1 cellular context compared by ENCODE assay signal in the genomic region with DNA sequence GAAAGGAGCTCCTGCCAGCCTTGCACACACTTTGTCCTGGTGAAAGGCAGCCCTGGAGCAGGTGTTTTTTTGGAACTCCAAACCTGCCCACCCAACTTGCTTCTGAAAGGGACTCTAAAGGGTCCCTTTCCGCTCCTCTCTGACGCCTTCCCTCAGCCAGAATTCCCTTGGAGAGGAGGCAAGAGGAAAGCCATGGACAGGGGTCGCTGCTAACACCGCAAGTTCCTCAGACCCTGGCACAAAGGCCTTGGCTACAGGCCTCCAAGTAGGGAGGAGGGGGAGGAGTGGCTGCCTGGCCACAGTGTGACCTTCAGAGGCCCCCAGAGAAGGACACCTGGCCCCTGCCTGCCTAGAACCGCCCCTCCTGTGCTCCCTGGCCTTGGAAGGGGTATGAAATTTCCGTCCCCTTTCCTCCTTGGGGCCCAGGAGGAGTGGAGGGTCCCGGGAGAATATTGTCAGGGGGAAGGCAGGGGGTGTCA.
TF ChIP-seq lines count a peak whose summit lies in the region.

No MANE protein-coding gene starts in this region.

TF ChIP-seq in HepG2, 621 proteins besides CTCF, POLR2A, EP300 and RAD21 (continued from another document and continues in another):
- TF ChIP-seq, protein P1, sequence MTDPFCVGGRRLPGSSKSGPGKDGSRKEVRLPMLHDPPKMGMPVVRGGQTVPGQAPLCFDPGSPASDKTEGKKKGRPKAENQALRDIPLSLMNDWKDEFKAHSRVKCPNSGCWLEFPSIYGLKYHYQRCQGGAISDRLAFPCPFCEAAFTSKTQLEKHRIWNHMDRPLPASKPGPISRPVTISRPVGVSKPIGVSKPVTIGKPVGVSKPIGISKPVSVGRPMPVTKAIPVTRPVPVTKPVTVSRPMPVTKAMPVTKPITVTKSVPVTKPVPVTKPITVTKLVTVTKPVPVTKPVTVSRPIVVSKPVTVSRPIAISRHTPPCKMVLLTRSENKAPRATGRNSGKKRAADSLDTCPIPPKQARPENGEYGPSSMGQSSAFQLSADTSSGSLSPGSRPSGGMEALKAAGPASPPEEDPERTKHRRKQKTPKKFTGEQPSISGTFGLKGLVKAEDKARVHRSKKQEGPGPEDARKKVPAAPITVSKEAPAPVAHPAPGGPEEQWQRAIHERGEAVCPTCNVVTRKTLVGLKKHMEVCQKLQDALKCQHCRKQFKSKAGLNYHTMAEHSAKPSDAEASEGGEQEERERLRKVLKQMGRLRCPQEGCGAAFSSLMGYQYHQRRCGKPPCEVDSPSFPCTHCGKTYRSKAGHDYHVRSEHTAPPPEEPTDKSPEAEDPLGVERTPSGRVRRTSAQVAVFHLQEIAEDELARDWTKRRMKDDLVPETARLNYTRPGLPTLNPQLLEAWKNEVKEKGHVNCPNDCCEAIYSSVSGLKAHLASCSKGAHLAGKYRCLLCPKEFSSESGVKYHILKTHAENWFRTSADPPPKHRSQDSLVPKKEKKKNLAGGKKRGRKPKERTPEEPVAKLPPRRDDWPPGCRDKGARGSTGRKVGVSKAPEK (CRISPR knock-in tag; IDR thresholded peaks at IDR 0.05; ENCODE audit: borderline replicate concordance): no peak
- TF ChIP-seq MEIS2 (CRISPR knock-in tag; IDR thresholded peaks at IDR 0.05) (no peak), KLF12 (CRISPR knock-in tag; IDR thresholded peaks at IDR 0.05; ENCODE audit: borderline replicate concordance) (no peak), SRSF1 (optimal IDR thresholded peaks at IDR 0.05; ENCODE audit: low read depth, low read length) (peak; percentile 28), ZNF136 (CRISPR knock-in tag; IDR thresholded peaks at IDR 0.05; ENCODE audit: low read depth) (0 out of 2 replicates have a peak, but pooled peaks have one; percentile 55), RBAK (CRISPR knock-in tag; IDR thresholded peaks at IDR 0.05) (no peak), MAFG (CRISPR knock-in tag; IDR thresholded peaks at IDR 0.05) (no peak), EHMT2 (IDR thresholded peaks at IDR 0.05; ENCODE audit: borderline replicate concordance, low read depth, low read length) (no peak), ZNF292 (CRISPR knock-in tag; IDR thresholded peaks at IDR 0.05; ENCODE audit: borderline replicate concordance, low read depth) (0 out of 2 replicates have a peak, but pooled peaks have one; percentile 30), ZNF235 (CRISPR knock-in tag; IDR thresholded peaks at IDR 0.05; ENCODE audit: borderline replicate concordance) (no peak), KAT8 (CRISPR knock-in tag; IDR thresholded peaks at IDR 0.05) (no peak), ZNF556 (CRISPR knock-in tag; IDR thresholded peaks at IDR 0.05; ENCODE audit: borderline replicate concordance) (no peak), SP5 (CRISPR knock-in tag; IDR thresholded peaks at IDR 0.05; ENCODE audit: borderline replicate concordance, low read depth) (no peak; the same call in 1 of the 2 replicates), ZNF543 (CRISPR knock-in tag; IDR thresholded peaks at IDR 0.05) (no peak), ATRX (CRISPR knock-in tag; IDR thresholded peaks at IDR 0.05; ENCODE audit: borderline replicate concordance) (no peak), ZNF180 (CRISPR knock-in tag; IDR thresholded peaks at IDR 0.05; ENCODE audit: borderline replicate concordance, low read depth) (no peak), ZNF317 (CRISPR knock-in tag; IDR thresholded peaks at IDR 0.05) (no peak), ZNF3 (CRISPR knock-in tag; IDR thresholded peaks at IDR 0.05) (no peak), CREM (IDR thresholded peaks at IDR 0.05) (no peak), CREM (CRISPR knock-in tag; IDR thresholded peaks at IDR 0.05) (no peak), ZNF850 (CRISPR knock-in tag; conservative IDR thresholded peaks at IDR 0.05) (no peak), NFE2L1 (CRISPR knock-in tag; IDR thresholded peaks at IDR 0.05; ENCODE audit: borderline replicate concordance) (no peak), PHF5A (CRISPR knock-in tag; IDR thresholded peaks at IDR 0.05; ENCODE audit: low read depth, unreplicated experiment) (no peak), ZNF775 (CRISPR knock-in tag; IDR thresholded peaks at IDR 0.05; ENCODE audit: borderline replicate concordance) (no peak), XBP1 (CRISPR knock-in tag; IDR thresholded peaks at IDR 0.05) (no peak), MYNN (CRISPR knock-in tag; IDR thresholded peaks at IDR 0.05; ENCODE audit: low read depth) (0 out of 2 replicates have a peak, but pooled peaks have one; percentile 36)
- TF ChIP-seq, protein P2, sequence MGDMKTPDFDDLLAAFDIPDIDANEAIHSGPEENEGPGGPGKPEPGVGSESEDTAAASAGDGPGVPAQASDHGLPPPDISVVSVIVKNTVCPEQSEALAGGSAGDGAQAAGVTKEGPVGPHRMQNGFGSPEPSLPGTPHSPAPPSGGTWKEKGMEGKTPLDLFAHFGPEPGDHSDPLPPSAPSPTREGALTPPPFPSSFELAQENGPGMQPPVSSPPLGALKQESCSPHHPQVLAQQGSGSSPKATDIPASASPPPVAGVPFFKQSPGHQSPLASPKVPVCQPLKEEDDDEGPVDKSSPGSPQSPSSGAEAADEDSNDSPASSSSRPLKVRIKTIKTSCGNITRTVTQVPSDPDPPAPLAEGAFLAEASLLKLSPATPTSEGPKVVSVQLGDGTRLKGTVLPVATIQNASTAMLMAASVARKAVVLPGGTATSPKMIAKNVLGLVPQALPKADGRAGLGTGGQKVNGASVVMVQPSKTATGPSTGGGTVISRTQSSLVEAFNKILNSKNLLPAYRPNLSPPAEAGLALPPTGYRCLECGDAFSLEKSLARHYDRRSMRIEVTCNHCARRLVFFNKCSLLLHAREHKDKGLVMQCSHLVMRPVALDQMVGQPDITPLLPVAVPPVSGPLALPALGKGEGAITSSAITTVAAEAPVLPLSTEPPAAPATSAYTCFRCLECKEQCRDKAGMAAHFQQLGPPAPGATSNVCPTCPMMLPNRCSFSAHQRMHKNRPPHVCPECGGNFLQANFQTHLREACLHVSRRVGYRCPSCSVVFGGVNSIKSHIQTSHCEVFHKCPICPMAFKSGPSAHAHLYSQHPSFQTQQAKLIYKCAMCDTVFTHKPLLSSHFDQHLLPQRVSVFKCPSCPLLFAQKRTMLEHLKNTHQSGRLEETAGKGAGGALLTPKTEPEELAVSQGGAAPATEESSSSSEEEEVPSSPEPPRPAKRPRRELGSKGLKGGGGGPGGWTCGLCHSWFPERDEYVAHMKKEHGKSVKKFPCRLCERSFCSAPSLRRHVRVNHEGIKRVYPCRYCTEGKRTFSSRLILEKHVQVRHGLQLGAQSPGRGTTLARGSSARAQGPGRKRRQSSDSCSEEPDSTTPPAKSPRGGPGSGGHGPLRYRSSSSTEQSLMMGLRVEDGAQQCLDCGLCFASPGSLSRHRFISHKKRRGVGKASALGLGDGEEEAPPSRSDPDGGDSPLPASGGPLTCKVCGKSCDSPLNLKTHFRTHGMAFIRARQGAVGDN (CRISPR knock-in tag; IDR thresholded peaks at IDR 0.05): peak; percentile 65; the same call in 1 of the 2 replicates
- TF ChIP-seq, protein P3, sequence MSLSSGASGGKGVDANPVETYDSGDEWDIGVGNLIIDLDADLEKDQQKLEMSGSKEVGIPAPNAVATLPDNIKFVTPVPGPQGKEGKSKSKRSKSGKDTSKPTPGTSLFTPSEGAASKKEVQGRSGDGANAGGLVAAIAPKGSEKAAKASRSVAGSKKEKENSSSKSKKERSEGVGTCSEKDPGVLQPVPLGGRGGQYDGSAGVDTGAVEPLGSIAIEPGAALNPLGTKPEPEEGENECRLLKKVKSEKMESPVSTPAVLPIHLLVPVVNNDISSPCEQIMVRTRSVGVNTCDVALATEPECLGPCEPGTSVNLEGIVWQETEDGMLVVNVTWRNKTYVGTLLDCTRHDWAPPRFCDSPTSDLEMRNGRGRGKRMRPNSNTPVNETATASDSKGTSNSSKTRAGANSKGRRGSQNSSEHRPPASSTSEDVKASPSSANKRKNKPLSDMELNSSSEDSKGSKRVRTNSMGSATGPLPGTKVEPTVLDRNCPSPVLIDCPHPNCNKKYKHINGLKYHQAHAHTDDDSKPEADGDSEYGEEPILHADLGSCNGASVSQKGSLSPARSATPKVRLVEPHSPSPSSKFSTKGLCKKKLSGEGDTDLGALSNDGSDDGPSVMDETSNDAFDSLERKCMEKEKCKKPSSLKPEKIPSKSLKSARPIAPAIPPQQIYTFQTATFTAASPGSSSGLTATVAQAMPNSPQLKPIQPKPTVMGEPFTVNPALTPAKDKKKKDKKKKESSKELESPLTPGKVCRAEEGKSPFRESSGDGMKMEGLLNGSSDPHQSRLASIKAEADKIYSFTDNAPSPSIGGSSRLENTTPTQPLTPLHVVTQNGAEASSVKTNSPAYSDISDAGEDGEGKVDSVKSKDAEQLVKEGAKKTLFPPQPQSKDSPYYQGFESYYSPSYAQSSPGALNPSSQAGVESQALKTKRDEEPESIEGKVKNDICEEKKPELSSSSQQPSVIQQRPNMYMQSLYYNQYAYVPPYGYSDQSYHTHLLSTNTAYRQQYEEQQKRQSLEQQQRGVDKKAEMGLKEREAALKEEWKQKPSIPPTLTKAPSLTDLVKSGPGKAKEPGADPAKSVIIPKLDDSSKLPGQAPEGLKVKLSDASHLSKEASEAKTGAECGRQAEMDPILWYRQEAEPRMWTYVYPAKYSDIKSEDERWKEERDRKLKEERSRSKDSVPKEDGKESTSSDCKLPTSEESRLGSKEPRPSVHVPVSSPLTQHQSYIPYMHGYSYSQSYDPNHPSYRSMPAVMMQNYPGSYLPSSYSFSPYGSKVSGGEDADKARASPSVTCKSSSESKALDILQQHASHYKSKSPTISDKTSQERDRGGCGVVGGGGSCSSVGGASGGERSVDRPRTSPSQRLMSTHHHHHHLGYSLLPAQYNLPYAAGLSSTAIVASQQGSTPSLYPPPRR (CRISPR knock-in tag; IDR thresholded peaks at IDR 0.05; ENCODE audit: borderline replicate concordance): no peak
- TF ChIP-seq, protein P4, sequence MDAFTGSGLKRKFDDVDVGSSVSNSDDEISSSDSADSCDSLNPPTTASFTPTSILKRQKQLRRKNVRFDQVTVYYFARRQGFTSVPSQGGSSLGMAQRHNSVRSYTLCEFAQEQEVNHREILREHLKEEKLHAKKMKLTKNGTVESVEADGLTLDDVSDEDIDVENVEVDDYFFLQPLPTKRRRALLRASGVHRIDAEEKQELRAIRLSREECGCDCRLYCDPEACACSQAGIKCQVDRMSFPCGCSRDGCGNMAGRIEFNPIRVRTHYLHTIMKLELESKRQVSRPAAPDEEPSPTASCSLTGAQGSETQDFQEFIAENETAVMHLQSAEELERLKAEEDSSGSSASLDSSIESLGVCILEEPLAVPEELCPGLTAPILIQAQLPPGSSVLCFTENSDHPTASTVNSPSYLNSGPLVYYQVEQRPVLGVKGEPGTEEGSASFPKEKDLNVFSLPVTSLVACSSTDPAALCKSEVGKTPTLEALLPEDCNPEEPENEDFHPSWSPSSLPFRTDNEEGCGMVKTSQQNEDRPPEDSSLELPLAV (CRISPR knock-in tag; conservative IDR thresholded peaks at IDR 0.05; ENCODE audit: low read depth): no peak
- TF ChIP-seq, protein P5, sequence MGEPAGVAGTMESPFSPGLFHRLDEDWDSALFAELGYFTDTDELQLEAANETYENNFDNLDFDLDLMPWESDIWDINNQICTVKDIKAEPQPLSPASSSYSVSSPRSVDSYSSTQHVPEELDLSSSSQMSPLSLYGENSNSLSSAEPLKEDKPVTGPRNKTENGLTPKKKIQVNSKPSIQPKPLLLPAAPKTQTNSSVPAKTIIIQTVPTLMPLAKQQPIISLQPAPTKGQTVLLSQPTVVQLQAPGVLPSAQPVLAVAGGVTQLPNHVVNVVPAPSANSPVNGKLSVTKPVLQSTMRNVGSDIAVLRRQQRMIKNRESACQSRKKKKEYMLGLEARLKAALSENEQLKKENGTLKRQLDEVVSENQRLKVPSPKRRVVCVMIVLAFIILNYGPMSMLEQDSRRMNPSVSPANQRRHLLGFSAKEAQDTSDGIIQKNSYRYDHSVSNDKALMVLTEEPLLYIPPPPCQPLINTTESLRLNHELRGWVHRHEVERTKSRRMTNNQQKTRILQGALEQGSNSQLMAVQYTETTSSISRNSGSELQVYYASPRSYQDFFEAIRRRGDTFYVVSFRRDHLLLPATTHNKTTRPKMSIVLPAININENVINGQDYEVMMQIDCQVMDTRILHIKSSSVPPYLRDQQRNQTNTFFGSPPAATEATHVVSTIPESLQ (CRISPR knock-in tag; conservative IDR thresholded peaks at IDR 0.05): no peak
- TF ChIP-seq, protein P6, sequence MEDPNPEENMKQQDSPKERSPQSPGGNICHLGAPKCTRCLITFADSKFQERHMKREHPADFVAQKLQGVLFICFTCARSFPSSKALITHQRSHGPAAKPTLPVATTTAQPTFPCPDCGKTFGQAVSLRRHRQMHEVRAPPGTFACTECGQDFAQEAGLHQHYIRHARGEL (CRISPR knock-in tag; IDR thresholded peaks at IDR 0.05): no peak
- TF ChIP-seq, protein P7, sequence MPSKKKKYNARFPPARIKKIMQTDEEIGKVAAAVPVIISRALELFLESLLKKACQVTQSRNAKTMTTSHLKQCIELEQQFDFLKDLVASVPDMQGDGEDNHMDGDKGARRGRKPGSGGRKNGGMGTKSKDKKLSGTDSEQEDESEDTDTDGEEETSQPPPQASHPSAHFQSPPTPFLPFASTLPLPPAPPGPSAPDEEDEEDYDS (CRISPR knock-in tag; IDR thresholded peaks at IDR 0.05): no peak
- TF ChIP-seq, protein P8, sequence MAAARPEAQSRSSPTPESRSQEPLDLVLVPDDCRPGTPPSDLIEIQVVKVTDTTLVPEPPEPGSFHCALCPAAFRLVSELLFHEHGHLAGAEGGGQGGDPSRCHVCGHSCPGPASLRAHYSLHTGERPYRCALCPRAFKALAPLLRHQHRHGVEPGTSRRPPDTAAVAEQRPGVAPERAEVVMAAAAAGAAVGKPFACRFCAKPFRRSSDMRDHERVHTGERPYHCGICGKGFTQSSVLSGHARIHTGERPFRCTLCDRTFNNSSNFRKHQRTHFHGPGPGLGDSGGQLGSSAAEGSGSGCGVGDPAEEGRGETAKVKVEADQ (CRISPR knock-in tag; IDR thresholded peaks at IDR 0.05; ENCODE audit: borderline replicate concordance): no peak
- TF ChIP-seq, protein P9, sequence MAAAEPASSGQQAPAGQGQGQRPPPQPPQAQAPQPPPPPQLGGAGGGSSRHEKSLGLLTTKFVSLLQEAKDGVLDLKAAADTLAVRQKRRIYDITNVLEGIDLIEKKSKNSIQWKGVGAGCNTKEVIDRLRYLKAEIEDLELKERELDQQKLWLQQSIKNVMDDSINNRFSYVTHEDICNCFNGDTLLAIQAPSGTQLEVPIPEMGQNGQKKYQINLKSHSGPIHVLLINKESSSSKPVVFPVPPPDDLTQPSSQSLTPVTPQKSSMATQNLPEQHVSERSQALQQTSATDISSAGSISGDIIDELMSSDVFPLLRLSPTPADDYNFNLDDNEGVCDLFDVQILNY (CRISPR knock-in tag; conservative IDR thresholded peaks at IDR 0.05): no peak
- TF ChIP-seq, protein P10, sequence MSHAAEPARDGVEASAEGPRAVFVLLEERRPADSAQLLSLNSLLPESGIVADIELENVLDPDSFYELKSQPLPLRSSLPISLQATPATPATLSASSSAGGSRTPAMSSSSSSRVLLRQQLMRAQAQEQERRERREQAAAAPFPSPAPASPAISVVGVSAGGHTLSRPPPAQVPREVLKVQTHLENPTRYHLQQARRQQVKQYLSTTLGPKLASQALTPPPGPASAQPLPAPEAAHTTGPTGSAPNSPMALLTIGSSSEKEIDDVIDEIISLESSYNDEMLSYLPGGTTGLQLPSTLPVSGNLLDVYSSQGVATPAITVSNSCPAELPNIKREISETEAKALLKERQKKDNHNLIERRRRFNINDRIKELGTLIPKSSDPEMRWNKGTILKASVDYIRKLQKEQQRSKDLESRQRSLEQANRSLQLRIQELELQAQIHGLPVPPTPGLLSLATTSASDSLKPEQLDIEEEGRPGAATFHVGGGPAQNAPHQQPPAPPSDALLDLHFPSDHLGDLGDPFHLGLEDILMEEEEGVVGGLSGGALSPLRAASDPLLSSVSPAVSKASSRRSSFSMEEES (CRISPR knock-in tag; IDR thresholded peaks at IDR 0.05): no peak
